ENCODE assay signal across 18 cellular contexts in the genomic region with DNA sequence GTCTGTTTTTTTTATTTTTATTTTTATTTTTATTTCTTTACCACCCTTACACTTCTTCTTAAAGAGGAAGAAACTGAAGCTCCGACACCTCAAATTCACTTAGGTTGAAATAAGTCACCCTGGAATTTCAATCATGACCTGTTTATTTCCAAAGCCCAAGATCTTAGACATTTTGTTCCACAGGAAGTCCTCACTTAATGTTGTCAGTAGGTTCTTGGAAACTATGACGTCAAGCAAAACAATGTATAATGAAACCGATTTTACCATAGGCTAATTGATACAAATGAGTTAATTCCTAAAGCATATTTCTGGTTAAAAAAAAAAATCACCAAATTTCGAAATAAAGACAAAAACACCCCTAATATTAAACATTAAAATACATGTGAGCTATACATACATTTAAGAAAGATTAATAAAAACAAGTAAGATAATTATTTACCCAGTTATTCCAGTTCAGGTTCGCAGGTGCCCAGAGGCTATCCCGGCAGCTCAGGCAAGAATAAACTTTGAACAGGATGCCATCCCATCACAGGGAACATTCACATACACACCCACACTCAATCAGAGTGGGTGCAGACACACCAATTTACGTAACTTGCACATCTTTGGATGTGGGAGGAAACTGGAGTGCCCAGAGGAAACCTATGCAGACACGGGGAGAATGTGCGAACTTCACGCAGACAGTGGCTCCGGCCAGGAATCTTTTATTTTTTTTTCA.
DNase-seq lines count a peak whose midpoint lies in the region; ATAC-seq, FAIRE-seq and TF ChIP-seq lines count a peak whose summit lies in the region.
"Had no signal": no experiment of that assay in that cellular context is flagged by ENCODE, and none has a peak within 500 bp of the region (broad histone marks: within the 10 kb centered on the region; RNA-seq: fewer than 3 reads in every experiment).

No MANE protein-coding gene starts in this region.

- TF ChIP-seq RAD21 in A549 (conservative IDR thresholded peaks at IDR 0.05 in 1 of 2, IDR thresholded peaks at IDR 0.05 in 1 of 2), result no peak

- H3K36me3 Mint-ChIP-seq in activated naive CD8-positive, alpha-beta T cell treated with anti-CD3 and anti-CD28 coated beads, Interleukin-2, amount 10 ng/mL, durations not matched to agents 7 days and 5 days, result no peaks in the 10 kb centered on the region
- no peaks in the 10 kb centered on the region for H3K36me3 Mint-ChIP-seq in activated naive CD8-positive, alpha-beta T cell treated with anti-CD3 and anti-CD28 coated beads for 36 hours

- H3K27ac Mint-ChIP-seq in activated naive CD8-positive, alpha-beta T cell treated with anti-CD3 and anti-CD28 coated beads, Interleukin-2, amount 10 ng/mL, durations not matched to agents 7 days and 5 days, result peak overlapping the region; percentile 58
- H3K27ac Mint-ChIP-seq in activated naive CD8-positive, alpha-beta T cell treated with anti-CD3 and anti-CD28 coated beads for 36 hours, result no peak overlapping the region
- H3K27ac Mint-ChIP-seq: HFFc6 had no signal

- TF ChIP-seq EP300 in A549 (IDR thresholded peaks at IDR 0.05) (no peak), suprapubic skin (IDR thresholded peaks at IDR 0.05) (no peak)

- H3K9me3 ChIP-seq in A549 (no peaks in the 10 kb centered on the region), suprapubic skin (no peaks in the 10 kb centered on the region), vagina (no peaks in the 10 kb centered on the region)
- H3K9me3 ChIP-seq: Caco-2 had no signal

- H3K27me3 ChIP-seq in suprapubic skin, result no peaks in the 10 kb centered on the region
- H3K27me3 ChIP-seq in vagina, result no peaks in the 10 kb centered on the region

- no peaks in the 10 kb centered on the region for H3K36me3 ChIP-seq in suprapubic skin
- no peaks in the 10 kb centered on the region for H3K36me3 ChIP-seq in vagina

- H3K4me3 ChIP-seq in A549 (no peak overlapping the region), suprapubic skin (no peak overlapping the region), vagina (no peak overlapping the region)

- FAIRE-seq in A549 (lab: Jason Lieb, UNC), result no peak
- FAIRE-seq: GM19239, H54, RCC 7860 had no signal

- CTCF ChIA-PET in A549 (lab: Yijun Ruan, JAX), result no interaction called here

- H3K4me1 Mint-ChIP-seq in activated naive CD8-positive, alpha-beta T cell treated with anti-CD3 and anti-CD28 coated beads, Interleukin-2, amount 10 ng/mL, durations not matched to agents 7 days and 5 days, result no peaks in the 10 kb centered on the region
- H3K4me1 Mint-ChIP-seq in activated naive CD8-positive, alpha-beta T cell treated with anti-CD3 and anti-CD28 coated beads for 36 hours, result peaks cover 9% of the 10 kb centered on the region

- TF ChIP-seq CTCF in A549 (IDR thresholded peaks at IDR 0.05) (no peak), suprapubic skin (IDR thresholded peaks at IDR 0.05) (no peak), vagina (IDR thresholded peaks at IDR 0.05) (no peak)

- no peak for DNase-seq in activated naive CD8-positive, alpha-beta T cell treated with anti-CD3 and anti-CD28 coated beads, Interleukin-2, amount 10 ng/mL, durations not matched to agents 7 days and 5 days
- no peak for DNase-seq in activated naive CD8-positive, alpha-beta T cell treated with anti-CD3 and anti-CD28 coated beads for 36 hours
- DNase-seq in A549 (ENCODE audit: low read depth in 1 of 2, low spot score in 1 of 2) (no peak), SK-MEL-5 (ENCODE audit: low read depth, low spot score) (peak; percentile 20), left lobe of liver (ENCODE audit: low spot score) (no peak), suprapubic skin (ENCODE audit: low spot score in 2 of 2) (no peak), vagina (ENCODE audit: extremely low spot score in 2 of 2) (no peak)
- DNase-seq: Caco-2, HFFc6, MM.1S, NCI-H1105, NCI-H1694, NCI-H524, SHP77 treated with DMSO at 0.1 percent for 48 hours had no signal

- no peaks in the 10 kb centered on the region for H3K27me3 Mint-ChIP-seq in activated naive CD8-positive, alpha-beta T cell treated with anti-CD3 and anti-CD28 coated beads, Interleukin-2, amount 10 ng/mL, durations not matched to agents 7 days and 5 days
- no peaks in the 10 kb centered on the region for H3K27me3 Mint-ChIP-seq in activated naive CD8-positive, alpha-beta T cell treated with anti-CD3 and anti-CD28 coated beads for 36 hours

- intact Hi-C loops in vagina (cut with DNase I), result no loop called here

- in situ Hi-C loops in SK-MEL-5 (cut with HindIII; ENCODE audit: low pct_unique_long_range_greater_than_20kb, low sequenced_read_pairs), result no loop called here

- H3K27ac ChIP-seq in A549 (no peak overlapping the region), suprapubic skin (no peak overlapping the region), vagina (no peak overlapping the region)

- H3K4me1 ChIP-seq in A549, result no peaks in the 10 kb centered on the region
- no peaks in the 10 kb centered on the region for H3K4me1 ChIP-seq in suprapubic skin
- no peaks in the 10 kb centered on the region for H3K4me1 ChIP-seq in vagina
- H3K4me1 ChIP-seq: Caco-2 had no signal

- POLR2A ChIA-PET in activated naive CD8-positive, alpha-beta T cell treated with anti-CD3 and anti-CD28 coated beads, Interleukin-2, amount 10 ng/mL, durations not matched to agents 7 days and 5 days (lab: Charles Lee), result no interaction called here
- POLR2A ChIA-PET in A549 (lab: Yijun Ruan, JAX), result no interaction called here

- TF ChIP-seq POLR2A in A549 (IDR thresholded peaks at IDR 0.05; ENCODE audit: low read length) (no peak), suprapubic skin (IDR thresholded peaks at IDR 0.05) (no peak), vagina (IDR thresholded peaks at IDR 0.05) (no peak)

- 48% methylated on average over 11 of the region's 11 CpGs for WGBS in A549 (ENCODE audit: missing lambda C conversion rate)
- 60% methylated on average over 11 of the region's 11 CpGs for WGBS in suprapubic skin

- H3K9me3 Mint-ChIP-seq in activated naive CD8-positive, alpha-beta T cell treated with anti-CD3 and anti-CD28 coated beads, Interleukin-2, amount 10 ng/mL, durations not matched to agents 7 days and 5 days, result peaks cover 2% of the 10 kb centered on the region
- H3K9me3 Mint-ChIP-seq in activated naive CD8-positive, alpha-beta T cell treated with anti-CD3 and anti-CD28 coated beads for 36 hours, result peaks cover 2% of the 10 kb centered on the region

- no peak overlapping the region for H3K4me3 Mint-ChIP-seq in activated naive CD8-positive, alpha-beta T cell treated with anti-CD3 and anti-CD28 coated beads, Interleukin-2, amount 10 ng/mL, durations not matched to agents 7 days and 5 days
- H3K4me3 Mint-ChIP-seq in activated naive CD8-positive, alpha-beta T cell treated with anti-CD3 and anti-CD28 coated beads for 36 hours, result no peak overlapping the region
- H3K4me3 Mint-ChIP-seq: HFFc6 had no signal

- ATAC-seq in activated naive CD8-positive, alpha-beta T cell treated with anti-CD3 and anti-CD28 coated beads, Interleukin-2, amount 10 ng/mL, durations not matched to agents 7 days and 5 days (ENCODE audit: low read depth), result no peak
- ATAC-seq in A549 (no peak), left lobe of liver (peak; percentile 26), HG03469 (IDR thresholded peaks at IDR 0.05; ENCODE audit: unreplicated experiment) (no peak)

- 0 out of 3 replicates have a peak overlapping the region, but pooled peaks have one; percentile 18 for H3K4me2 ChIP-seq in A549

TF ChIP-seq in A549, 52 proteins besides CTCF, POLR2A, EP300 and RAD21:
- TF ChIP-seq CBX2 (IDR thresholded peaks at IDR 0.05; ENCODE audit: borderline replicate concordance, low read depth) (no peak), HDAC2 (IDR thresholded peaks at IDR 0.05) (no peak)
